ENCODE assay signal across 8 cellular contexts in the genomic region with DNA sequence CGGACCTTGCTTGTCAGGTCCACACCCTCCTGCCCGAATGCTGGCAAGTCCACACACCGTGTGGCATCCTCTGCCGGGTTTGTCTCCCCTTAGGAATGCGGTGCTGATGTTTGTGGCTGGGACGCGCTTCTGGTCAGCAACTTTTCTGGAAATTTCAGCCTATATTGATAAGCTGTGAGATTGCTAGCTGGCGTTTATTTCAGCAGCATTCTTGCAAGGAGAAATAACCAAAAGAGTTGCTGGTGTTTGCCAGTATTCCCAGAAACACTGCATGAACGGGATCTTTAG. TPM values are rescaled to one million over a fixed set of nuclear protein-coding genes. Genes with fewer than 3 reads are reported as not detected.
DNase-seq lines count a peak whose midpoint lies in the region; ATAC-seq and TF ChIP-seq lines count a peak whose summit lies in the region.

No MANE protein-coding gene starts in this region.

- CTCF ChIA-PET in HEK293 (lab: Yijun Ruan, JAX) = no interaction called here
- CTCF ChIA-PET in WTC11 (lab: Charles Lee) = interaction anchor here (2.2 kb wide), 1 partner anchor 82 kb away, joined by 5 read pairs; no protein-coding TSS in a partner anchor

- H3K27ac ChIP-seq in HEK293 (ENCODE audit: extremely low read depth, low read depth, low read length) = peak overlapping the region; percentile 92; the same call in 1 of the 2 replicates

- DNase-seq in AG09309 (ENCODE audit: low read depth) = no peak
- no peak for DNase-seq in WTC11 (ENCODE audit: low spot score)
- DNase-seq in foreskin fibroblast = peak; percentile 40 to 68
- no peak for DNase-seq in progenitor cell of endocrine pancreas (ENCODE audit: low spot score, unreplicated experiment)
- DNase-seq in activated effector memory CD4-positive, alpha-beta T cell treated with anti-CD3 and anti-CD28 coated beads, Interleukin-2, amount 50 U/mL, for 16 hours = no peak
- no peak for DNase-seq in NCI-H2081 (lab: John Stamatoyannopoulos, UW)

- no peak overlapping the region for H3K27ac Mint-ChIP-seq in WTC11
- H3K27ac Mint-ChIP-seq in progenitor cell of endocrine pancreas = peak overlapping the region; percentile 96

- H3K36me3 ChIP-seq in HEK293 (ENCODE audit: control insufficient read depth in 2 of 2, insufficient read depth in 1 of 2, low read length in 2 of 2) = peaks cover 4 to 23% of the 10 kb centered on the region in 2 experiments; a peak in 2 of 3 replicates

- H3K4me1 Mint-ChIP-seq in WTC11 (peaks cover 28% of the 10 kb centered on the region), progenitor cell of endocrine pancreas (ENCODE audit: low read depth) (peaks cover 24% of the 10 kb centered on the region)

- H3K9me3 ChIP-seq in HEK293 (ENCODE audit: control insufficient read depth, insufficient read depth, low read depth, low read length) = no peaks in the 10 kb centered on the region

- H3K36me3 Mint-ChIP-seq in WTC11 = peaks cover 18% of the 10 kb centered on the region
- peaks cover 2% of the 10 kb centered on the region for H3K36me3 Mint-ChIP-seq in progenitor cell of endocrine pancreas (ENCODE audit: insufficient read depth)

- peaks cover 13% of the 10 kb centered on the region; the same call in 1 of the 2 replicates for H3K4me1 ChIP-seq in HEK293 (ENCODE audit: control insufficient read depth, insufficient read depth, low read length)

- H3K4me3 Mint-ChIP-seq in WTC11 (peak overlapping the region; percentile 99), progenitor cell of endocrine pancreas (ENCODE audit: low read depth) (peak overlapping the region; percentile 98)

- TF ChIP-seq CTCF in AG09309 (IDR thresholded peaks at IDR 0.05; ENCODE audit: control insufficient read depth, insufficient read depth, low read depth, low read length, missing control alignments) = no peak
- no peak for TF ChIP-seq CTCF in HEK293 (tag by site-specific recombination; IDR thresholded peaks at IDR 0.05)
- no peak for TF ChIP-seq CTCF in WTC11 (IDR thresholded peaks at IDR 0.05)
- TF ChIP-seq CTCF in foreskin fibroblast (IDR thresholded peaks at IDR 0.05; ENCODE audit: low read depth, low read length) = no peak
- TF ChIP-seq CTCF in progenitor cell of endocrine pancreas (IDR thresholded peaks at IDR 0.05; ENCODE audit: unreplicated experiment) = no peak

- ATAC-seq in WTC11 = peak; percentile 54
- no peak for ATAC-seq in HG03159 (IDR thresholded peaks at IDR 0.05; ENCODE audit: unreplicated experiment)

- H3K27me3 Mint-ChIP-seq in WTC11 (ENCODE audit: low read depth) (no peaks in the 10 kb centered on the region), progenitor cell of endocrine pancreas (no peaks in the 10 kb centered on the region)

- POLR2A ChIA-PET in HEK293 (lab: Yijun Ruan, JAX) (no interaction called here), WTC11 (lab: Charles Lee) (no interaction called here)

- H3K9me3 Mint-ChIP-seq in WTC11 (no peaks in the 10 kb centered on the region), progenitor cell of endocrine pancreas (ENCODE audit: low read depth) (no peaks in the 10 kb centered on the region)

- H3K4me3 ChIP-seq in AG09309 (ENCODE audit: control insufficient read depth, low read depth, low read length) (peak overlapping the region; percentile 91), HEK293 (ENCODE audit: low read depth, low read length) (peak overlapping the region; percentile 98), foreskin fibroblast (ENCODE audit: low read depth in 1 of 2, low read length in 2 of 2) (peak overlapping the region; percentile 85 to 96)

TF ChIP-seq in HEK293, 187 proteins besides CTCF, POLR2A, EP300 and RAD21:
- TF ChIP-seq ZFP3 (tag by site-specific recombination; IDR thresholded peaks at IDR 0.05; ENCODE audit: low read depth) (no peak), ZNF211 (tag by site-specific recombination; IDR thresholded peaks at IDR 0.05; ENCODE audit: low read depth) (no peak), SCRT2 (tag by site-specific recombination; IDR thresholded peaks at IDR 0.05) (no peak), ZNF138 (tag by site-specific recombination; IDR thresholded peaks at IDR 0.05; ENCODE audit: borderline replicate concordance) (no peak), ZNF76 (tag by site-specific recombination; IDR thresholded peaks at IDR 0.05; ENCODE audit: borderline replicate concordance, low read depth) (0 out of 2 replicates have a peak, but pooled peaks have one; percentile 2), ZNF530 (tag by site-specific recombination; IDR thresholded peaks at IDR 0.05; ENCODE audit: low read depth) (no peak)
- TF ChIP-seq, protein P1, sequence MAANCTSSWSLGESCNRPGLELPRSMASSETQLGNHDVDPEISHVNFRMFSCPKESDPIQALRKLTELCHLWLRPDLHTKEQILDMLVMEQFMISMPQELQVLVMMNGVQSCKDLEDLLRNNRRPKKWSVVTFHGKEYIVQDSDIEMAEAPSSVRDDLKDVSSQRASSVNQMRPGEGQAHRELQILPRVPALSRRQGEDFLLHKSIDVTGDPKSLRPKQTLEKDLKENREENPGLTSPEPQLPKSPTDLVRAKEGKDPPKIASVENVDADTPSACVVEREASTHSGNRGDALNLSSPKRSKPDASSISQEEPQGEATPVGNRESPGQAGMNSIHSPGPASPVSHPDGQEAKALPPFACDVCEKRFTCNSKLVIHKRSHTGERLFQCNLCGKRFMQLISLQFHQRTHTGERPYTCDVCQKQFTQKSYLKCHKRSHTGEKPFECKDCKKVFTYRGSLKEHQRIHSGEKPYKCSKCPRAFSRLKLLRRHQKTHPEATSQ (tag by site-specific recombination; IDR thresholded peaks at IDR 0.05) = no peak

TF ChIP-seq in WTC11, 78 proteins besides CTCF, POLR2A, EP300 and RAD21:
- TF ChIP-seq CBFB (CRISPR knock-in tag; IDR thresholded peaks at IDR 0.05; ENCODE audit: low read depth) (no peak), ZNF671 (CRISPR knock-in tag; IDR thresholded peaks at IDR 0.05) (no peak), ZNF416 (CRISPR knock-in tag; IDR thresholded peaks at IDR 0.05) (no peak)

RNA-seq across cellular contexts. Expression of a gene that starts 0.6 kb away (rescaled TPM):
- total RNA-seq in WTC11 (2021) (29.3 to 38.1 TPM (median 33.8 TPM) in 3 replicates), progenitor cell of endocrine pancreas (35.6 and 41.1 TPM in 2 replicates)

RNA-seq across cellular contexts. Expression of a gene that starts 0.7 kb away (rescaled TPM):
- total RNA-seq in WTC11 (2021) (34.3 to 43.8 TPM (median 37.7 TPM) in 3 replicates), progenitor cell of endocrine pancreas (34.4 and 35.4 TPM in 2 replicates)

RNA-seq across cellular contexts. Expression of a gene that starts 59.8 kb away (rescaled TPM):
- total RNA-seq in WTC11 (2021) = 2.1 to 2.9 TPM (median 2.2 TPM) in 3 replicates
- 2.6 and 3.0 TPM in 2 replicates for total RNA-seq in progenitor cell of endocrine pancreas

Comparison
In these comparisons a context has a peak if more than half of its experiments do, and no peak if none do; other contexts are left out.
1. DNase-seq: peak in foreskin fibroblast (2 of 2); none in AG09309 (single experiment), WTC11 (single experiment), progenitor cell of endocrine pancreas (single experiment), activated effector memory CD4-positive, alpha-beta T cell treated with anti-CD3 and anti-CD28 coated beads, Interleukin-2, amount 50 U/mL, for 16 hours (single experiment) and NCI-H2081 (0 of 2).
2. Peak in every context shown above with its lines, with median percentiles within 50 percentile points of each other: H3K4me3 ChIP-seq.